In genomic region chr4:18390655-18391369, GRCh38 we compare ENCODE assay signal across 19 cellular contexts.
DNase-seq lines count a peak whose midpoint lies in the region.
"Had no signal": no experiment of that assay in that cellular context is flagged by ENCODE, and none has a peak within 500 bp of the region (broad histone marks: within the 10 kb centered on the region; RNA-seq: fewer than 3 reads in every experiment).

No MANE protein-coding gene starts in this region.

- H3F3A ChIP-seq in GM23248 (ENCODE audit: insufficient read depth), result no peaks in the 10 kb centered on the region

- H2BK12ac ChIP-seq in trophoblast cell (ENCODE audit: low read length), result peak overlapping the region; percentile 79

- no peak overlapping the region for H3K23ac ChIP-seq in trophoblast cell (ENCODE audit: low read length)

- H2AFZ ChIP-seq in GM23248, result no peak overlapping the region
- no peak overlapping the region for H2AFZ ChIP-seq in trophoblast cell (ENCODE audit: insufficient read depth, low read length, poor library complexity)

- no peaks in the 10 kb centered on the region for H3K36me3 Mint-ChIP-seq in immature natural killer cell
- H3K36me3 Mint-ChIP-seq: mesothelial cell of epicardium had no signal

- no peak overlapping the region for H3K4ac ChIP-seq in trophoblast cell (ENCODE audit: low read depth, low read length)

- no peak overlapping the region for H3K27ac Mint-ChIP-seq in immature natural killer cell
- H3K27ac Mint-ChIP-seq: activated T-helper 2 cell treated with anti-CD3 and anti-CD28 coated beads, Interferon-gamma antibody, Interleukin-2, Interleukin-4, amounts not matched to agents 10 μg/mL and 5 μg/mL and 100 μg/mL, durations not matched to agents 14 hours and 24 hours and 36 hours; mesothelial cell of epicardium had no signal

- H3K79me2 ChIP-seq in GM23248 (ENCODE audit: insufficient read depth) (no peaks in the 10 kb centered on the region), trophoblast cell (ENCODE audit: control insufficient read depth, insufficient read depth, low read length, poor library complexity) (no peaks in the 10 kb centered on the region)

- no peak overlapping the region for H2BK120ac ChIP-seq in trophoblast cell (ENCODE audit: insufficient read depth, low read length, poor library complexity)

- H3K9me3 ChIP-seq in GM23248 (ENCODE audit: low read depth), result no peaks in the 10 kb centered on the region
- H3K9me3 ChIP-seq in trophoblast cell (ENCODE audit: insufficient read depth, low read depth, low read length), result no peaks in the 10 kb centered on the region
- H3K9me3 ChIP-seq: adrenal gland, gastrocnemius medialis, transverse colon had no signal

- no peak overlapping the region for H3K14ac ChIP-seq in trophoblast cell (ENCODE audit: low read length)

- no peak overlapping the region for H3K4me3 ChIP-seq in GM23248
- no peak overlapping the region for H3K4me3 ChIP-seq in trophoblast cell (ENCODE audit: low read depth, low read length)
- H3K4me3 ChIP-seq: adrenal gland, gastrocnemius medialis, transverse colon had no signal

- H2BK5ac ChIP-seq in trophoblast cell (ENCODE audit: low read depth, low read length, poor library complexity), result peak overlapping the region; percentile 53

- H2AK5ac ChIP-seq in trophoblast cell (ENCODE audit: low read length), result no peak overlapping the region

- no peak overlapping the region for H3K4me3 Mint-ChIP-seq in immature natural killer cell
- H3K4me3 Mint-ChIP-seq: mesothelial cell of epicardium had no signal

- no peaks in the 10 kb centered on the region for H4K20me1 ChIP-seq in GM23248 (ENCODE audit: insufficient read depth)

- no peak overlapping the region for H3K9ac ChIP-seq in GM23248
- H3K9ac ChIP-seq in trophoblast cell (ENCODE audit: low read length), result no peak overlapping the region

- in situ Hi-C loops in GM23248 (cut with MboI), result no loop called here

- 13 to 17% methylated on average over 5 of the region's 5 CpGs for whole genome bisulfite sequencing in GM23248 (ENCODE audit: low coverage in 1 of 2, low lambda C conversion rate in 2 of 2, missing lambda C conversion rate in 2 of 2), 2 experiments
- no CpG with 5 or more reads among the region's 5 CpGs for WGBS in trophoblast cell (ENCODE audit: extremely low coverage, insufficient coverage, insufficient read length)

- no peak overlapping the region for H4K91ac ChIP-seq in trophoblast cell (ENCODE audit: low read depth, low read length)

- H3K27me3 Mint-ChIP-seq in immature natural killer cell (ENCODE audit: low read depth in 3 of 3), result no peaks in the 10 kb centered on the region

- H3K4me1 ChIP-seq in GM23248 (ENCODE audit: insufficient read depth) (no peaks in the 10 kb centered on the region), trophoblast cell (ENCODE audit: control insufficient read depth in 1 of 2, insufficient read depth in 2 of 2, low read length in 2 of 2) (peaks cover 2 to 5% of the 10 kb centered on the region in 2 experiments)
- H3K4me1 ChIP-seq: adrenal gland, gastrocnemius medialis, transverse colon had no signal

- peaks cover 10% of the 10 kb centered on the region for H3K79me1 ChIP-seq in trophoblast cell (ENCODE audit: low read length)

- H3K9me3 Mint-ChIP-seq in immature natural killer cell, result peaks cover 0 to 4% (median 1%) of the 10 kb centered on the region in 6 donors
- H3K9me3 Mint-ChIP-seq: activated T-helper 2 cell treated with anti-CD3 and anti-CD28 coated beads, Interferon-gamma antibody, Interleukin-2, Interleukin-4, amounts not matched to agents 10 μg/mL and 5 μg/mL and 100 μg/mL, durations not matched to agents 14 hours and 24 hours and 36 hours; mesothelial cell of epicardium had no signal

- H3K4me2 ChIP-seq in GM23248 (ENCODE audit: unreplicated experiment) (no peak overlapping the region), trophoblast cell (ENCODE audit: low read length) (no peak overlapping the region)

- H3K27ac ChIP-seq in GM23248, result no peak overlapping the region
- peak overlapping the region; percentile 57 for H3K27ac ChIP-seq in trophoblast cell (ENCODE audit: low read depth, low read length)
- H3K27ac ChIP-seq: adrenal gland, gastrocnemius medialis, transverse colon had no signal

- H3K4me1 Mint-ChIP-seq in immature natural killer cell, result no peaks in the 10 kb centered on the region

- H4K8ac ChIP-seq in trophoblast cell (ENCODE audit: low read depth, low read length), result peak overlapping the region; percentile 34

- H3K27me3 ChIP-seq in GM23248 (replicated peaks; ENCODE audit: insufficient read depth) (no peaks in the 10 kb centered on the region), trophoblast cell (ENCODE audit: insufficient read depth, low read length) (no peaks in the 10 kb centered on the region)
- H3K27me3 ChIP-seq: adrenal gland, gastrocnemius medialis, transverse colon had no signal

- H4K12ac ChIP-seq in trophoblast cell (ENCODE audit: low read depth, low read length), result no peak overlapping the region

- H3K36me3 ChIP-seq in GM23248 (ENCODE audit: low read depth) (no peaks in the 10 kb centered on the region), trophoblast cell (ENCODE audit: control insufficient read depth in 1 of 2, insufficient read depth in 2 of 2, low read length in 2 of 2) (no peaks in the 10 kb centered on the region)
- H3K36me3 ChIP-seq: adrenal gland, gastrocnemius medialis, transverse colon had no signal

- H3K9me2 ChIP-seq in GM23248 (ENCODE audit: insufficient read depth), result no peaks in the 10 kb centered on the region

- no peak overlapping the region for H3K18ac ChIP-seq in trophoblast cell (ENCODE audit: low read length)

- DNase-seq in GM23248 (peak; percentile 9), SW480 (ENCODE audit: low spot score) (peak; percentile 42), foreskin melanocyte (peak; percentile 15), trophoblast cell (peak in 1 of 2 donors; percentile 31), inferior parietal cortex (ENCODE audit: extremely low spot score) (no peak), immature natural killer cell (no peak), cerebellar nuclear complex (lab: John Stamatoyannopoulos, UW) (no peak)
- no peak for DNase-seq in activated CD4-positive, CD25-positive, alpha-beta regulatory T cell (lab: John Stamatoyannopoulos, UW)
- DNase-seq: adrenal gland; C1 segment of cervical spinal cord; gastrocnemius medialis; NCI-H1694; NCI-H446 treated with DMSO at 0.1 percent for 48 hours; SHP77 treated with DMSO at 0.1 percent for 48 hours; stimulated activated CD4-positive, alpha-beta T cell treated with anti-CD3 and anti-CD28 coated beads, Interleukin-12 subunit alpha, Interleukin-12 subunit beta, amount 100 ng/mL, for 4 hours; stimulated activated naive CD4-positive, alpha-beta T cell treated with Interleukin-2 at 50 U/mL for 16 hours; transverse colon had no signal

Comparison
In these comparisons a context has a peak if more than half of its experiments do, and no peak if none do; other contexts are left out.
1. DNase-seq: peak in GM23248 (single experiment), SW480 (single experiment) and foreskin melanocyte (single experiment); none in inferior parietal cortex (single experiment), activated CD4-positive, CD25-positive, alpha-beta regulatory T cell (0 of 4), immature natural killer cell (0 of 3) and cerebellar nuclear complex (0 of 2).